In the genomic region with DNA sequence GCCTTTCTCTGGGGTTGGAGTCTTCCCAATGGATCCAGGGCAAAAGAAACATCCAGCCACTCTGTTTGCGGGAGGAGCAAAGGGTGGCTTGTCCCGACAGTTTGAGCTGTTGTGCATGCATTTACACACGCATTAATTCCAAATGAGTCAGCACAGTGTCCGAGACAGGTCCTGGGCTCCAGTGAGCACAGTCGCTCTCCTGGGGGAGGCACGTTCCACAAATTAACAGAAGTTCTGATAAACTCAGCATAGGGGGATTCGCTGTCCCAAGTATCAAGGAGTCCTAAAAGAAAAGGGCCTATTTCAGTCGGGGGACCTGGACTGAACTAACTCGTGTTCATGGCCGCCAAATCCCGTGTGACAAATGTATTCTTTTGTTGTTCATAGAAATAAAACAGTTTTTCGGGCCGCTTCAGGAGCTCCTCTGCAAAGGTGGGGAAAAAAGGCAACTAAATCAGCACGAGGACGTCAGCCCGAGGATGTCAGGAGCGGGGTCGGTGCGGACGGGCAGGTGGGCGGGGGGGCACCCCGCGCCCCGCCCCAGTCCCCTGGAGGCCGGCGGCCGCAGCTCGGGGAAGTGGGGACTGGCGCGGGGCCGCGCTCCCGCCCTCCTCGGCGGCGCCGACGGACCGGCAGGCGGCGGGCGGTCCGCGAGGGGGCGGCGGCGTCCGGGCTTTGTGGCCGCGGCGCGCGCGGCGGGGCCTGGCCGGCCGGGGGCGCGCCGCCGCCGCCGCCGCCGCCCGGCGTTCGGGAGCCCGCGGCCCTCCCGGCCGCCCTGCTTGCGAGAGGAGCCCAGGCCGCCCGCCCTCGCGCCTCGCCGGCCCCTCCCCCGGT, we compare ENCODE assay signal across 1 cellular context.
TF ChIP-seq lines count a peak whose summit lies in the region.

Gene MSANTD3 (plus strand): TSS at position 612 of the 834 bp plus-strand sequence. CDS start 14,796 bp downstream, outside the sequence.

TF ChIP-seq in IMR-90, 13 proteins besides CTCF, POLR2A, EP300 and RAD21 (continued from another document):
- TF ChIP-seq NFE2L2 (IDR thresholded peaks at IDR 0.05; ENCODE audit: low read depth, low read length) = peak; percentile 44; the same call in 1 of the 2 replicates
- peak; percentile 61 for TF ChIP-seq CHD1 (IDR thresholded peaks at IDR 0.05; ENCODE audit: low read depth, low read length)
- no peak for TF ChIP-seq CEBPB (IDR thresholded peaks at IDR 0.05; ENCODE audit: low read depth, low read length)
- TF ChIP-seq BHLHE40 (IDR thresholded peaks at IDR 0.05; ENCODE audit: low read depth, low read length) = peak; percentile 83
- peak; percentile 13; the same call in 1 of the 2 replicates for TF ChIP-seq MAFK (IDR thresholded peaks at IDR 0.05; ENCODE audit: low read depth, low read length)
- TF ChIP-seq SMC3 (IDR thresholded peaks at IDR 0.05; ENCODE audit: low read depth, low read length) = no peak
- peak; percentile 40; the same call in 1 of the 2 replicates for TF ChIP-seq FOS (IDR thresholded peaks at IDR 0.05; ENCODE audit: low read depth, low read length)
